ENCODE assay signal across 12 cellular contexts in genomic region chr12:44848771-44849085, GRCh38. TPM values are rescaled to one million over a fixed set of nuclear protein-coding genes. Genes with fewer than 3 reads are reported as not detected.
DNase-seq lines count a peak whose midpoint lies in the region; ATAC-seq, FAIRE-seq and TF ChIP-seq lines count a peak whose summit lies in the region.
"Had no signal": no experiment of that assay in that cellular context is flagged by ENCODE, and none has a peak within 500 bp of the region (broad histone marks: within the 10 kb centered on the region; RNA-seq: fewer than 3 reads in every experiment).

No MANE protein-coding gene starts in this region.

- H3K36me3 ChIP-seq in GM12878 (ENCODE audit: control insufficient read depth in 2 of 2, insufficient read depth in 2 of 2, low read length in 1 of 2), result no peaks in the 10 kb centered on the region
- H3K36me3 ChIP-seq: esophagus muscularis mucosa, pancreas had no signal

- no peak overlapping the region for H3K27ac Mint-ChIP-seq in MCF 10A (ENCODE audit: low read depth, unreplicated experiment)

- no peak overlapping the region for H3K27ac ChIP-seq in GM12878 (ENCODE audit: control insufficient read depth, insufficient read depth)
- H3K27ac ChIP-seq: esophagus muscularis mucosa, pancreas, SK-N-MC had no signal

- H2AFZ ChIP-seq in GM12878 (ENCODE audit: control insufficient read depth, low read depth, low read length), result no peak overlapping the region

- WGBS in GM12878 (ENCODE audit: insufficient coverage, insufficient replicate concordance, low lambda C conversion rate, missing lambda C conversion rate), result 16% methylated on average over 2 of the region's 2 CpGs

- H3K4me1 Mint-ChIP-seq in MCF 10A (ENCODE audit: insufficient read depth, unreplicated experiment), result no peaks in the 10 kb centered on the region

- H3K4me3 Mint-ChIP-seq in MCF 10A (ENCODE audit: unreplicated experiment), result no peak overlapping the region

- SMC1A ChIA-PET in GM12878 (lab: Charles Lee; ENCODE audit: uncharacterized antibody, unreplicated experiment), result interaction anchor here (0.8 kb wide), 3 partner anchors 13 to 404 kb away, joined by 3 to 4 read pairs (median 4); no protein-coding TSS in a partner anchor

- no peak for TF ChIP-seq POLR2A in GM12878 (IDR thresholded peaks at IDR 0.05; ENCODE audit: low read depth, low read length)

- H3K4me1 ChIP-seq in GM12878 (ENCODE audit: control insufficient read depth, insufficient read depth, low read length), result peaks cover 6% of the 10 kb centered on the region
- H3K4me1 ChIP-seq: esophagus muscularis mucosa, pancreas had no signal

- POLR2A ChIA-PET in GM12878 (lab: Charles Lee), result no interaction called here
- POLR2A ChIA-PET in MCF 10A (lab: Yijun Ruan, JAX), result no interaction called here
- POLR2A ChIA-PET in HEK293T (lab: Yijun Ruan, JAX), result no interaction called here

- no peak overlapping the region for H3K9ac ChIP-seq in GM12878 (ENCODE audit: control insufficient read depth, insufficient read depth, low read length)

- H3K27me3 ChIP-seq in GM12878 (replicated peaks in 1 of 2; ENCODE audit: control insufficient read depth in 2 of 2, insufficient read depth in 2 of 2, low read length in 1 of 2), result no peaks in the 10 kb centered on the region
- H3K27me3 ChIP-seq: esophagus muscularis mucosa, pancreas had no signal

- RAD21 ChIA-PET in GM12878 (lab: Charles Lee; ENCODE audit: unreplicated experiment), result no interaction called here

- BruUV-seq in GM12878 (replicated peaks; lab: Mats Ljungman, UMichigan) (no TSS peak), MCF 10A (replicated peaks; lab: Mats Ljungman, UMichigan) (no TSS peak)

- H3K4me3 ChIP-seq in GM12878, result no peak overlapping the region
- H3K4me3 ChIP-seq: esophagus muscularis mucosa, pancreas, SK-N-MC had no signal

- no peaks in the 10 kb centered on the region for H3K9me3 ChIP-seq in GM12878 (replicated peaks; ENCODE audit: control insufficient read depth, insufficient read depth, low read length)
- H3K9me3 ChIP-seq: esophagus muscularis mucosa, pancreas had no signal

- CTCF ChIA-PET in GM12878 (lab: Yijun Ruan, JAX), result interaction anchor here (0.9 kb wide), 1 partner anchor 554 kb away, joined by 3 read pairs; no protein-coding TSS in a partner anchor
- CTCF ChIA-PET in MCF 10A (lab: Yijun Ruan, JAX), result no interaction called here
- CTCF ChIA-PET in HEK293T (lab: Yijun Ruan, JAX), result no interaction called here

- TF ChIP-seq RAD21 in GM12878 (IDR thresholded peaks at IDR 0.05; ENCODE audit: insufficient read depth, low read depth, low read length), result no peak

- peaks cover 80% of the 10 kb centered on the region for H3K27me3 Mint-ChIP-seq in MCF 10A (ENCODE audit: insufficient read depth, unreplicated experiment)

- peak; percentile 42 for ATAC-seq in GM18502 (IDR thresholded peaks at IDR 0.05; ENCODE audit: poor library complexity, unreplicated experiment)
- peak; percentile 27 for ATAC-seq in HG03108 (IDR thresholded peaks at IDR 0.05; ENCODE audit: unreplicated experiment)
- peak; percentile 74 for ATAC-seq in GM12878
- ATAC-seq: pancreas had no signal

- no peaks in the 10 kb centered on the region for H3K36me3 Mint-ChIP-seq in MCF 10A (ENCODE audit: insufficient read depth, unreplicated experiment)

- no peaks in the 10 kb centered on the region for H3K9me3 Mint-ChIP-seq in MCF 10A (ENCODE audit: unreplicated experiment)

- DNase-seq in GM20000 (ENCODE audit: low spot score), result peak; percentile 24
- DNase-seq in GM12878 (ENCODE audit: low read depth, low spot score), result peak; percentile 17
- DNase-seq in MCF 10A (ENCODE audit: unreplicated experiment), result no peak
- DNase-seq in HEK293T (ENCODE audit: extremely low spot score), result no peak
- no peak for DNase-seq in stimulated activated CD4-positive, alpha-beta T cell treated with anti-CD3 and anti-CD28 coated beads, Interleukin-4, amount 100 ng/mL, for 1 hour
- no peak for DNase-seq in NCI-H82 treated with DMSO at 0.1 percent for 48 hours (lab: John Stamatoyannopoulos, UW; ENCODE audit: unreplicated experiment)
- DNase-seq: NCI-H1694, pancreas had no signal

- H3K79me2 ChIP-seq in GM12878 (ENCODE audit: control insufficient read depth, insufficient read depth, low read length), result no peaks in the 10 kb centered on the region

- no peaks in the 10 kb centered on the region for H4K20me1 ChIP-seq in GM12878 (ENCODE audit: control insufficient read depth, insufficient read depth)

- intact Hi-C loops in GM12878 (cut with micrococcal nuclease; ENCODE audit: unreplicated experiment), result no loop called here
- intact Hi-C loops in MCF 10A (cut with micrococcal nuclease), result no loop called here

- no peak for FAIRE-seq in GM12878 (lab: Jason Lieb, UNC)
- FAIRE-seq: pancreas had no signal

- H3K4me2 ChIP-seq in GM12878 (ENCODE audit: control insufficient read depth, insufficient read depth), result no peak overlapping the region

- in situ Hi-C loops in GM12878 (cut with MboI), result no loop called here

- TF ChIP-seq CTCF in GM20000 (IDR thresholded peaks at IDR 0.05; ENCODE audit: extremely low read depth, missing control alignments) (no peak), GM12878 (IDR thresholded peaks at IDR 0.05 in 2 of 3, conservative IDR thresholded peaks at IDR 0.05 in 1 of 3; ENCODE audit: control insufficient read depth in 2 of 3, extremely low read depth in 1 of 3, insufficient read depth in 1 of 3, low read depth in 3 of 3, low read length in 3 of 3) (no peak), MCF 10A (IDR thresholded peaks at IDR 0.05; ENCODE audit: unreplicated experiment) (no peak)

- TF ChIP-seq EP300 in GM12878 (IDR thresholded peaks at IDR 0.05; ENCODE audit: borderline replicate concordance in 1 of 2, control insufficient read depth in 1 of 2, low read depth in 2 of 2, low read length in 2 of 2), result 0 out of 4 replicates have a peak, but pooled peaks of 1 of the 2 experiments have one; percentile 12

TF ChIP-seq in GM12878, 131 proteins besides CTCF, POLR2A, EP300 and RAD21 (continues in another document):
- TF ChIP-seq FOS (IDR thresholded peaks at IDR 0.05; ENCODE audit: borderline replicate concordance, extremely low read depth, insufficient read length) (no peak), HDGF (IDR thresholded peaks at IDR 0.05) (no peak), ATF7 (IDR thresholded peaks at IDR 0.05; ENCODE audit: low read depth) (0 out of 2 replicates have a peak, but pooled peaks have one; percentile 9), RUNX3 (IDR thresholded peaks at IDR 0.05; ENCODE audit: low read length) (peak; percentile 50), MEF2A (IDR thresholded peaks at IDR 0.05; ENCODE audit: insufficient read depth, low read depth, low read length) (0 out of 2 replicates have a peak, but pooled peaks have one; percentile 13), NR2F1 (conservative IDR thresholded peaks at IDR 0.05) (peak; percentile 82), ZNF217 (IDR thresholded peaks at IDR 0.05) (peak; percentile 22; the same call in 1 of the 2 replicates)
- TF ChIP-seq, protein P1, sequence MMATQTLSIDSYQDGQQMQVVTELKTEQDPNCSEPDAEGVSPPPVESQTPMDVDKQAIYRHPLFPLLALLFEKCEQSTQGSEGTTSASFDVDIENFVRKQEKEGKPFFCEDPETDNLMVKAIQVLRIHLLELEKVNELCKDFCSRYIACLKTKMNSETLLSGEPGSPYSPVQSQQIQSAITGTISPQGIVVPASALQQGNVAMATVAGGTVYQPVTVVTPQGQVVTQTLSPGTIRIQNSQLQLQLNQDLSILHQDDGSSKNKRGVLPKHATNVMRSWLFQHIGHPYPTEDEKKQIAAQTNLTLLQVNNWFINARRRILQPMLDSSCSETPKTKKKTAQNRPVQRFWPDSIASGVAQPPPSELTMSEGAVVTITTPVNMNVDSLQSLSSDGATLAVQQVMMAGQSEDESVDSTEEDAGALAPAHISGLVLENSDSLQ (IDR thresholded peaks at IDR 0.05), result peak; percentile 54

TF ChIP-seq in HEK293T, 16 proteins besides CTCF, POLR2A, EP300 and RAD21:
- TF ChIP-seq TARDBP (IDR thresholded peaks at IDR 0.05) (no peak), FOXA1 (IDR thresholded peaks at IDR 0.05) (no peak), HDGF (IDR thresholded peaks at IDR 0.05; ENCODE audit: borderline replicate concordance) (no peak), ZNF384 (IDR thresholded peaks at IDR 0.05) (no peak), NFRKB (IDR thresholded peaks at IDR 0.05) (no peak)

RNA-seq across cellular contexts. Expression of gene NELL2, which starts 27.4 kb away (rescaled TPM):
- total RNA-seq in GM12878 (2013; cell fraction: nucleolus; rRNA removed), result 1.9 and 4.3 TPM in 2 replicates
- total RNA-seq in GM12878 (2014; rRNA removed), result 1.7 and 1.9 TPM in 2 replicates
- 0.58 and 0.88 TPM in 2 replicates for total RNA-seq in GM12878 (2014; rRNA removed; fragmentation: Illumina TruSeq; extraction: Trizol)
- total RNA-seq in GM12878 (2021), result 0.85 and 1.3 TPM in 2 replicates
- not detected for polyA plus RNA-seq in GM12878 (2011; ENCODE audit: low read depth)
- 0.67 and 0.94 TPM in 2 replicates for polyA plus RNA-seq in GM12878 (2011; rRNA removed)
- 0.36 and 0.50 TPM in 2 replicates for polyA plus RNA-seq in GM12878 (2011; cell fraction: cytosol; rRNA removed)
- 0.42 and 0.57 TPM in 2 replicates for polyA plus RNA-seq in GM12878 (2011; cell fraction: nucleus; rRNA removed)
- polyA plus RNA-seq in GM12878 (2012), result 0.17 TPM in 1 of 2 replicates, not detected in the other
- 0.87 and 1.4 TPM in 2 replicates for polyA plus RNA-seq in GM12878 (2014; fragmentation: Illumina TruSeq; extraction: Trizol)
- polyA plus RNA-seq in GM12878 (2014; fragmentation: Nextera tagmentation; extraction: Ambion mirVana), result under 1 TPM; 0.27 to 0.56 TPM
- polyA plus RNA-seq in GM12878 (2014; rRNA removed), result 0.85 and 2.3 TPM in 2 replicates
- 1 to 10 TPM in 1 of 2 experiments, under 1 TPM in 1; 0.47 to 1.1 TPM for polyA plus RNA-seq in GM12878 (2016; fragmentation: Nextera tagmentation; extraction: Ambion mirVana)
- polyA minus RNA-seq in GM12878 (2011; rRNA and poly(A)+ RNA removed), result 1.2 and 2.8 TPM in 2 replicates
- polyA minus RNA-seq in GM12878 (2011; cell fraction: cytosol; rRNA and poly(A)+ RNA removed), result not detected in 2 replicates
- polyA minus RNA-seq in GM12878 (2011; cell fraction: nucleus; rRNA and poly(A)+ RNA removed), result 1.1 and 1.5 TPM in 2 replicates
- total RNA-seq in MCF 10A (2022), result not detected in 2 replicates

Comparison
In these comparisons a context has a peak if more than half of its experiments do, and no peak if none do; other contexts are left out.
1. DNase-seq: peak in GM20000 (single experiment) and GM12878 (single experiment); none in MCF 10A (single experiment), HEK293T (single experiment), stimulated activated CD4-positive, alpha-beta T cell treated with anti-CD3 and anti-CD28 coated beads, Interleukin-4, amount 100 ng/mL, for 1 hour (single experiment) and NCI-H82 treated with DMSO at 0.1 percent for 48 hours (single experiment).
2. Peak in every context shown above with its lines, with median percentiles within 50 percentile points of each other: ATAC-seq.